Comparison of ENCODE assay signal across 1 cellular context in genomic region chr1:110872745-110873435, GRCh38.
TF ChIP-seq lines count a peak whose summit lies in the region.

CD53 (plus strand) TSS chr1:110873148; CDS start chr1:110891409, 18,261 bp downstream.

TF ChIP-seq in K562, 482 proteins besides CTCF, POLR2A, EP300 and RAD21 (continued from another document and continues in another):
- TF ChIP-seq FOXP4 (CRISPR knock-in tag; IDR thresholded peaks at IDR 0.05; ENCODE audit: borderline replicate concordance): no peak
- 0 out of 2 replicates have a peak, but pooled peaks have one; percentile 32 for TF ChIP-seq SUPT5H (IDR thresholded peaks at IDR 0.05)
- no peak for TF ChIP-seq RFX1 (IDR thresholded peaks at IDR 0.05)
- TF ChIP-seq MCM2 (IDR thresholded peaks at IDR 0.05; ENCODE audit: low read depth): no peak
- 0 out of 2 replicates have a peak, but pooled peaks have one; percentile 26 for TF ChIP-seq EP400 (IDR thresholded peaks at IDR 0.05)
- TF ChIP-seq, protein P1, sequence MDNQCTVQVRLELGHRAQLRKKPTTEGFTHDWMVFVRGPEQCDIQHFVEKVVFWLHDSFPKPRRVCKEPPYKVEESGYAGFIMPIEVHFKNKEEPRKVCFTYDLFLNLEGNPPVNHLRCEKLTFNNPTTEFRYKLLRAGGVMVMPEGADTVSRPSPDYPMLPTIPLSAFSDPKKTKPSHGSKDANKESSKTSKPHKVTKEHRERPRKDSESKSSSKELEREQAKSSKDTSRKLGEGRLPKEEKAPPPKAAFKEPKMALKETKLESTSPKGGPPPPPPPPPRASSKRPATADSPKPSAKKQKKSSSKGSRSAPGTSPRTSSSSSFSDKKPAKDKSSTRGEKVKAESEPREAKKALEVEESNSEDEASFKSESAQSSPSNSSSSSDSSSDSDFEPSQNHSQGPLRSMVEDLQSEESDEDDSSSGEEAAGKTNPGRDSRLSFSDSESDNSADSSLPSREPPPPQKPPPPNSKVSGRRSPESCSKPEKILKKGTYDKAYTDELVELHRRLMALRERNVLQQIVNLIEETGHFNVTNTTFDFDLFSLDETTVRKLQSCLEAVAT (IDR thresholded peaks at IDR 0.05): peak in 1 of 2 experiments; percentile 28; a peak in 3 of 4 replicates
- TF ChIP-seq POLR3G (IDR thresholded peaks at IDR 0.05; ENCODE audit: extremely low read depth, insufficient read length, insufficient replicate concordance): no peak
- TF ChIP-seq ARID3A (IDR thresholded peaks at IDR 0.05; ENCODE audit: borderline replicate concordance, low read depth, low read length): no peak
- TF ChIP-seq MEIS2 (IDR thresholded peaks at IDR 0.05; ENCODE audit: partially characterized antibody): peak; percentile 82
- TF ChIP-seq THRAP3 (IDR thresholded peaks at IDR 0.05; ENCODE audit: borderline replicate concordance): no peak
- no peak for TF ChIP-seq ATF3 (IDR thresholded peaks at IDR 0.05)
- no peak for TF ChIP-seq ATF3 (CRISPR knock-in tag; conservative IDR thresholded peaks at IDR 0.05)
- no peak for TF ChIP-seq ATF1 (CRISPR knock-in tag; IDR thresholded peaks at IDR 0.05)
- peak; percentile 80 for TF ChIP-seq ATF1 (tag; IDR thresholded peaks at IDR 0.05)
- no peak for TF ChIP-seq ZEB2 (IDR thresholded peaks at IDR 0.05)
- TF ChIP-seq ZNF76 (CRISPR knock-in tag; IDR thresholded peaks at IDR 0.05; ENCODE audit: borderline replicate concordance): no peak
- TF ChIP-seq SRSF7 (optimal IDR thresholded peaks at IDR 0.05; ENCODE audit: low read depth, low read length): no peak
- no peak for TF ChIP-seq DDX20 (tag; IDR thresholded peaks at IDR 0.05; ENCODE audit: low read depth)
- no peak for TF ChIP-seq KLF10 (CRISPR knock-in tag; IDR thresholded peaks at IDR 0.05)
- TF ChIP-seq, protein P2, sequence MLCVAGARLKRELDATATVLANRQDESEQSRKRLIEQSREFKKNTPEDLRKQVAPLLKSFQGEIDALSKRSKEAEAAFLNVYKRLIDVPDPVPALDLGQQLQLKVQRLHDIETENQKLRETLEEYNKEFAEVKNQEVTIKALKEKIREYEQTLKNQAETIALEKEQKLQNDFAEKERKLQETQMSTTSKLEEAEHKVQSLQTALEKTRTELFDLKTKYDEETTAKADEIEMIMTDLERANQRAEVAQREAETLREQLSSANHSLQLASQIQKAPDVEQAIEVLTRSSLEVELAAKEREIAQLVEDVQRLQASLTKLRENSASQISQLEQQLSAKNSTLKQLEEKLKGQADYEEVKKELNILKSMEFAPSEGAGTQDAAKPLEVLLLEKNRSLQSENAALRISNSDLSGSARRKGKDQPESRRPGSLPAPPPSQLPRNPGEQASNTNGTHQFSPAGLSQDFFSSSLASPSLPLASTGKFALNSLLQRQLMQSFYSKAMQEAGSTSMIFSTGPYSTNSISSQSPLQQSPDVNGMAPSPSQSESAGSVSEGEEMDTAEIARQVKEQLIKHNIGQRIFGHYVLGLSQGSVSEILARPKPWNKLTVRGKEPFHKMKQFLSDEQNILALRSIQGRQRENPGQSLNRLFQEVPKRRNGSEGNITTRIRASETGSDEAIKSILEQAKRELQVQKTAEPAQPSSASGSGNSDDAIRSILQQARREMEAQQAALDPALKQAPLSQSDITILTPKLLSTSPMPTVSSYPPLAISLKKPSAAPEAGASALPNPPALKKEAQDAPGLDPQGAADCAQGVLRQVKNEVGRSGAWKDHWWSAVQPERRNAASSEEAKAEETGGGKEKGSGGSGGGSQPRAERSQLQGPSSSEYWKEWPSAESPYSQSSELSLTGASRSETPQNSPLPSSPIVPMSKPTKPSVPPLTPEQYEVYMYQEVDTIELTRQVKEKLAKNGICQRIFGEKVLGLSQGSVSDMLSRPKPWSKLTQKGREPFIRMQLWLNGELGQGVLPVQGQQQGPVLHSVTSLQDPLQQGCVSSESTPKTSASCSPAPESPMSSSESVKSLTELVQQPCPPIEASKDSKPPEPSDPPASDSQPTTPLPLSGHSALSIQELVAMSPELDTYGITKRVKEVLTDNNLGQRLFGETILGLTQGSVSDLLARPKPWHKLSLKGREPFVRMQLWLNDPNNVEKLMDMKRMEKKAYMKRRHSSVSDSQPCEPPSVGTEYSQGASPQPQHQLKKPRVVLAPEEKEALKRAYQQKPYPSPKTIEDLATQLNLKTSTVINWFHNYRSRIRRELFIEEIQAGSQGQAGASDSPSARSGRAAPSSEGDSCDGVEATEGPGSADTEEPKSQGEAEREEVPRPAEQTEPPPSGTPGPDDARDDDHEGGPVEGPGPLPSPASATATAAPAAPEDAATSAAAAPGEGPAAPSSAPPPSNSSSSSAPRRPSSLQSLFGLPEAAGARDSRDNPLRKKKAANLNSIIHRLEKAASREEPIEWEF (CRISPR knock-in tag; IDR thresholded peaks at IDR 0.05): no peak
- TF ChIP-seq NRF1 (conservative IDR thresholded peaks at IDR 0.05 in 1 of 2, IDR thresholded peaks at IDR 0.05 in 1 of 2): no peak
- TF ChIP-seq CREM (IDR thresholded peaks at IDR 0.05; ENCODE audit: low read depth): peak; percentile 81
- peak; percentile 82 for TF ChIP-seq GABPA (tag; conservative IDR thresholded peaks at IDR 0.05; ENCODE audit: low read depth)
- no peak for TF ChIP-seq FOXA1 (IDR thresholded peaks at IDR 0.05; ENCODE audit: borderline replicate concordance)
- TF ChIP-seq MAZ (CRISPR knock-in tag; conservative IDR thresholded peaks at IDR 0.05 in 1 of 2, IDR thresholded peaks at IDR 0.05 in 1 of 2): peak in 1 of 2 experiments; percentile 29; a peak in 1 of 4 replicates
- no peak for TF ChIP-seq HDAC1 (IDR thresholded peaks at IDR 0.05)
- no peak for TF ChIP-seq ZNF134 (CRISPR knock-in tag; conservative IDR thresholded peaks at IDR 0.05)
- no peak for TF ChIP-seq NCOA2 (IDR thresholded peaks at IDR 0.05; ENCODE audit: partially characterized antibody in 2 of 2)
- TF ChIP-seq XRCC3 (IDR thresholded peaks at IDR 0.05): no peak
- no peak for TF ChIP-seq POLR3A (IDR thresholded peaks at IDR 0.05; ENCODE audit: borderline replicate concordance, extremely low read depth, insufficient read depth, insufficient read length)
- no peak for TF ChIP-seq RBM34 (IDR thresholded peaks at IDR 0.05; ENCODE audit: borderline replicate concordance, insufficient read depth, low read length)
- TF ChIP-seq ZNF583 (CRISPR knock-in tag; IDR thresholded peaks at IDR 0.05): no peak
- TF ChIP-seq NFXL1 (CRISPR knock-in tag; IDR thresholded peaks at IDR 0.05): no peak
- TF ChIP-seq GATAD2B (IDR thresholded peaks at IDR 0.05; ENCODE audit: borderline replicate concordance): no peak
- 0 out of 2 replicates have a peak, but pooled peaks have one; percentile 13 for TF ChIP-seq HES1 (IDR thresholded peaks at IDR 0.05; ENCODE audit: low read depth)
- no peak for TF ChIP-seq TSC22D4 (tag; IDR thresholded peaks at IDR 0.05)
- no peak for TF ChIP-seq CXXC5 (CRISPR knock-in tag; IDR thresholded peaks at IDR 0.05)
- TF ChIP-seq MBD2 (IDR thresholded peaks at IDR 0.05; ENCODE audit: borderline replicate concordance, low read depth): 0 out of 2 replicates have a peak, but pooled peaks have one; percentile 23
- no peak for TF ChIP-seq HINFP (tag; conservative IDR thresholded peaks at IDR 0.05; ENCODE audit: low read depth)
- no peak for TF ChIP-seq ZNF280A (IDR thresholded peaks at IDR 0.05; ENCODE audit: low read depth, partially characterized antibody)
- no peak for TF ChIP-seq ZKSCAN3 (CRISPR knock-in tag; IDR thresholded peaks at IDR 0.05)
- TF ChIP-seq DMBX1 (CRISPR knock-in tag; IDR thresholded peaks at IDR 0.05; ENCODE audit: borderline replicate concordance): 0 out of 2 replicates have a peak, but pooled peaks have one; percentile 46
- TF ChIP-seq TEAD2 (tag; IDR thresholded peaks at IDR 0.05): no peak
- no peak for TF ChIP-seq GABPB2 (CRISPR knock-in tag; conservative IDR thresholded peaks at IDR 0.05)
- TF ChIP-seq VEZF1 (CRISPR knock-in tag; IDR thresholded peaks at IDR 0.05): no peak
- 0 out of 2 replicates have a peak, but pooled peaks have one; percentile 24 for TF ChIP-seq ZNF384 (IDR thresholded peaks at IDR 0.05; ENCODE audit: low read depth, low read length)
- no peak for TF ChIP-seq RAD51 (IDR thresholded peaks at IDR 0.05; ENCODE audit: borderline replicate concordance, low read depth)
- peak; percentile 88; the same call in 1 of the 2 replicates for TF ChIP-seq NFRKB (IDR thresholded peaks at IDR 0.05; ENCODE audit: low read depth)
- TF ChIP-seq, protein P3, sequence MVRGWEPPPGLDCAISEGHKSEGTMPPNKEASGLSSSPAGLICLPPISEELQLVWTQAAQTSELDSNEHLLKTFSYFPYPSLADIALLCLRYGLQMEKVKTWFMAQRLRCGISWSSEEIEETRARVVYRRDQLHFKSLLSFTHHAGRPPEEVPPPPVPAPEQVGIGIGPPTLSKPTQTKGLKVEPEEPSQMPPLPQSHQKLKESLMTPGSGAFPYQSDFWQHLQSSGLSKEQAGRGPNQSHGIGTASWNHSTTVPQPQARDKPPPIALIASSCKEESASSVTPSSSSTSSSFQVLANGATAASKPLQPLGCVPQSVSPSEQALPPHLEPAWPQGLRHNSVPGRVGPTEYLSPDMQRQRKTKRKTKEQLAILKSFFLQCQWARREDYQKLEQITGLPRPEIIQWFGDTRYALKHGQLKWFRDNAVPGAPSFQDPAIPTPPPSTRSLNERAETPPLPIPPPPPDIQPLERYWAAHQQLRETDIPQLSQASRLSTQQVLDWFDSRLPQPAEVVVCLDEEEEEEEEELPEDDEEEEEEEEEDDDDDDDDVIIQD (CRISPR knock-in tag; IDR thresholded peaks at IDR 0.05): no peak
- TF ChIP-seq XRCC5 (IDR thresholded peaks at IDR 0.05; ENCODE audit: low read depth, low read length): no peak
